Comparison of ENCODE assay signal across 8 cellular contexts in the genomic region with DNA sequence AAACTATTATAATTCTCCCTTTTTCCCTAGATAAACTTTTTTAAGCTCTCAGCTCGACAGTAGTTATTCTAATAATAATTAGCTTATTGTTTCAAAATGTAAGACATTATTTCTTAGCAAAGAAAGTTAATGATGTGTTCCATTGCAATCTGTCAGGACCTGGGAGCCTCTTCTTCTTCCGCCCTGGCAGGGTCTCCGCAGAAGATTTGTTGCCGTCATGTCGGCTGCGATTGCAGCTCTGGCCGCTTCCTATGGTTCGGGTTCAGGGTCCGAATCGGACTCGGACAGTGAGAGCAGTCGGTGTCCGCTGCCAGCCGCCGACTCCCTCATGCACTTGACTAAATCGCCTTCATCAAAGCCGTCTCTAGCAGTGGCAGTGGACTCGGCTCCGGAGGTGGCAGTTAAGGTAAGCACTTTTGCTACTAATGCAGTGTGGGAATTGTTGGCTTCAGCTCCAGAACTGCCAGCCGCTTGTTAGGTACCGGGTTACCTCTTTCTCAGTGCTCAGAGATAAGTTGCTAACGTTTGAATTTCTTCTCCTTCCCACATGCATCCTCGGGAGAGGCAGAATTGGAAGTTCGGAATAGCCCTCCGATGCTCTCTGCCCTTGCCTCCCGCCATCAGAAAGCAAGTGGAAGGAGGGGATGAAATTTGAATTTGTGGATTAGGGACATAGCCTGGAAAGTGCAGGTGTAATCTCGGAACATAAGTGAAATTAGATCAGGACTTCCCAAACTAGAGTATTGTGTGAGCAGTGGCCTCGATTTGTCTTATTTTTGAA. TPM values are rescaled to one million over a fixed set of nuclear protein-coding genes. Genes with fewer than 3 reads are reported as not detected.
DNase-seq lines count a peak whose midpoint lies in the region; ATAC-seq and TF ChIP-seq lines count a peak whose summit lies in the region.

Gene CDC40, plus strand, starts transcription at position 200 of the 781 bp plus-strand sequence. Its CDS starts 18 bp downstream, at position 218.

- H3K4me3 ChIP-seq in ascending aorta (peak within 1 kb of the TSS; percentile 85 to 86), iPS-15b (ENCODE audit: low read depth, low read length) (peak within 1 kb of the TSS; percentile 99)

- TF ChIP-seq CTCF in ascending aorta (IDR thresholded peaks at IDR 0.05), result no peak

- intact Hi-C loops in T-helper 1 cell treated with Interleukin-12 subunit alpha and Interleukin-12 subunit beta and Interleukin-4 antibody, amounts not matched to agents 30 ng/mL and 1 ng/mL, for 36 hours (cut with micrococcal nuclease), result loop anchor here (1.0 to 5.0 kb wide), 20 partner anchors 54 to 1907 kb away; partner anchors contain the start of genes AFG1L, AK9, AMD1 and CDK19
- intact Hi-C loops in ascending aorta (cut with DNase I), result loop anchor here (5.0 kb wide), 3 partner anchors 83 to 697 kb away; partner anchors contain the start of genes AK9 and FIG4

- H3K27ac ChIP-seq in ascending aorta, result peak within 1 kb of the TSS; percentile 81 to 83

- H3K36me3 ChIP-seq in ascending aorta (no peaks in the 10 kb centered on the region), iPS-15b (ENCODE audit: control insufficient read depth, insufficient read depth, low read length) (no peaks in the 10 kb centered on the region)

- H3K4me1 ChIP-seq in ascending aorta (peaks cover 3 to 22% of the 10 kb centered on the region in 2 donors), iPS-15b (ENCODE audit: control insufficient read depth, insufficient read depth, low read length) (no peaks in the 10 kb centered on the region)

- H3K9ac ChIP-seq in iPS-15b (ENCODE audit: low read depth, low read length), result peak within 1 kb of the TSS; percentile 96

- H3K9me3 ChIP-seq in ascending aorta, result no peaks in the 10 kb centered on the region
- no peaks in the 10 kb centered on the region for H3K9me3 ChIP-seq in iPS-15b (ENCODE audit: control insufficient read depth, insufficient read depth, low read length)

- DNase-seq in COR-L47 (lab: John Stamatoyannopoulos, UW) (peak; percentile 2), ascending aorta (ENCODE audit: low spot score in 2 of 2) (peak in 1 of 2 donors; percentile 76), MV-4-11 (lab: John Stamatoyannopoulos, UW) (no peak)
- DNase-seq in stimulated activated CD4-positive, alpha-beta T cell treated with anti-CD3 and anti-CD28 coated beads, Interleukin-12 subunit alpha, Interleukin-12 subunit beta, amount 100 ng/mL, for 24 hours (ENCODE audit: low read depth in 2 of 2), result peak; percentile 28 to 35

- no peaks in the 10 kb centered on the region for H3K27me3 ChIP-seq in ascending aorta
- H3K27me3 ChIP-seq in iPS-15b (ENCODE audit: control insufficient read depth, insufficient read depth, low read length), result no peaks in the 10 kb centered on the region

- ATAC-seq in GM19467 (IDR thresholded peaks at IDR 0.05; ENCODE audit: unreplicated experiment), result peak; percentile 54
- ATAC-seq in HG03575 (IDR thresholded peaks at IDR 0.05; ENCODE audit: extremely low read depth, insufficient number of reproducible peaks, low FRiP score, unreplicated experiment), result peak; percentile 27

RNA-seq across cellular contexts. Expression of gene CDC40, which starts in this region (rescaled TPM):
- total RNA-seq in T-helper 1 cell treated with Interleukin-12 subunit alpha and Interleukin-12 subunit beta and Interleukin-4 antibody, amounts not matched to agents 30 ng/mL and 1 ng/mL, for 36 hours, result 25.9 and 33.4 TPM in 2 replicates
- total RNA-seq in ascending aorta, result 10.0 TPM
